In the genomic region with DNA sequence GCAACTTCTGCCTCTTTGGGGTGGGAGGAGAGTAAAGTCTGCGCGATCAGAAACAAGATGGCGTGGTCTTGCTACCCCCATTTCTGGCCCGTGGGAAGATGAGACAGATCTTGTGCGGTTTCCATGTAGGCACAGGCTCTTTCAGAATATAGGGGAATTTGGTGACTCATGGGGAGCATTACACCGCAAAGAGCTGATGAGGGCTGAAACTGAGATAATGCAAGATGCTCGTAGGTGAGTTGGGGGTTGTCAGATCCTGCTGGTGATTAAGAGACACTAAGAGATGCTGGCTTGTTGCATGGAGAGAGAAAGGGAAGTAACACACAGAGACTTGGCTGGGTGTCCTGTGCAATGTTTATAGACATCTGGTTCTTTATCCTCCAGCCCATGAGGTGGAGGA, we compare ENCODE assay signal across 9 cellular contexts. TPM values are rescaled to one million over a fixed set of nuclear protein-coding genes. Genes with fewer than 3 reads are reported as not detected.
A peak's percentile ranks its signal among the peaks of the same experiment; 100 is the strongest.
DNase-seq lines count a peak whose midpoint lies in the region; ATAC-seq and TF ChIP-seq lines count a peak whose summit lies in the region.
"Had no signal": no experiment of that assay in that cellular context is flagged by ENCODE, and none has a peak within 500 bp of the region (broad histone marks: within the 10 kb centered on the region; RNA-seq: fewer than 3 reads in every experiment).

No MANE protein-coding gene starts in this region.

- H4K20me1 ChIP-seq in PC-3 (ENCODE audit: low read length), result no peaks in the 10 kb centered on the region

- H3K4me3 ChIP-seq in A673 (ENCODE audit: low read depth, low read length, poor library complexity, severe bottlenecking) (peak overlapping the region; percentile 59), PC-3 (ENCODE audit: low read length) (peak overlapping the region; percentile 71)

- POLR2A ChIA-PET in A673 (lab: Charles Lee; ENCODE audit: low non-redundant PET), result no interaction called here
- POLR2A ChIA-PET in PC-3 (lab: Charles Lee; ENCODE audit: unreplicated experiment), result no interaction called here

- H2AFZ ChIP-seq in PC-3 (ENCODE audit: low read length), result no peak overlapping the region

- ATAC-seq in GM18519 (IDR thresholded peaks at IDR 0.05; ENCODE audit: low FRiP score, unreplicated experiment) (peak; percentile 36), PC-3 (no peak; the same call in 1 of the 2 replicates), HG03439 (IDR thresholded peaks at IDR 0.05; ENCODE audit: unreplicated experiment) (no peak), GM19351 (IDR thresholded peaks at IDR 0.05; ENCODE audit: unreplicated experiment) (no peak)

- H3K9me3 ChIP-seq in A673 (ENCODE audit: low read depth, low read length, poor library complexity, severe bottlenecking) (peaks cover 9% of the 10 kb centered on the region), PC-3 (ENCODE audit: low read length) (no peaks in the 10 kb centered on the region)

- H3K4me1 ChIP-seq in A673 (ENCODE audit: insufficient read depth, low read length, poor library complexity, severe bottlenecking), result peaks cover 30% of the 10 kb centered on the region
- H3K4me1 ChIP-seq in PC-3 (ENCODE audit: insufficient read depth, low read length), result peaks cover 29% of the 10 kb centered on the region

- H3K36me3 ChIP-seq in A673 (ENCODE audit: insufficient read depth, low read length, poor library complexity, severe bottlenecking), result peaks cover 4% of the 10 kb centered on the region
- peaks cover 12% of the 10 kb centered on the region for H3K36me3 ChIP-seq in PC-3 (ENCODE audit: low read depth, low read length)

- intact Hi-C loops in A673 (cut with micrococcal nuclease; ENCODE audit: unreplicated experiment) (no loop called here), PC-3 (cut with micrococcal nuclease) (no loop called here)

- H3K27me3 ChIP-seq in A673 (replicated peaks; ENCODE audit: insufficient read depth, low read depth, low read length, poor library complexity) (no peaks in the 10 kb centered on the region), PC-3 (ENCODE audit: low read length) (no peaks in the 10 kb centered on the region)

- no peaks in the 10 kb centered on the region for H3K9me2 ChIP-seq in PC-3 (replicated peaks; ENCODE audit: low read length)

- H3K4me2 ChIP-seq in PC-3 (ENCODE audit: low read length), result peak overlapping the region; percentile 94

- TF ChIP-seq CTCF in A673 (conservative IDR thresholded peaks at IDR 0.05; ENCODE audit: low read depth, low read length) (no peak), PC-3 (conservative IDR thresholded peaks at IDR 0.05; ENCODE audit: low read depth, low read length) (no peak)

- H3K79me2 ChIP-seq in PC-3 (ENCODE audit: low read length), result peaks cover 57% of the 10 kb centered on the region

- H3K27ac ChIP-seq in A673 (ENCODE audit: low read depth, low read length, poor library complexity, severe bottlenecking), result no peak overlapping the region
- peak overlapping the region; percentile 68 for H3K27ac ChIP-seq in PC-3 (ENCODE audit: low read length)

- DNase-seq in A673 (ENCODE audit: low spot score) (no peak), PC-3 (peak; percentile 62), fibroblast of peridontal ligament (ENCODE audit: extremely low read depth) (peak; percentile 35), dedifferentiated amniotic fluid mesenchymal stem cell (ENCODE audit: extremely low spot score) (no peak), islet precursor cell (no peak)
- DNase-seq: NCI-H2029 treated with DMSO at 0.1 percent for 48 hours had no signal

- H3K9ac ChIP-seq in PC-3 (ENCODE audit: low read length), result peak overlapping the region; percentile 71

- CTCF ChIA-PET in A673 (lab: Charles Lee), result no interaction called here
- CTCF ChIA-PET in PC-3 (lab: Charles Lee), result no interaction called here

- BruUV-seq in A673 (replicated peaks; lab: Mats Ljungman, UMichigan) (no TSS peak), PC-3 (replicated peaks; lab: Mats Ljungman, UMichigan) (no TSS peak)

- no peaks in the 10 kb centered on the region for H3F3A ChIP-seq in PC-3 (ENCODE audit: low read length, unreplicated experiment)

RNA-seq across cellular contexts. Expression of a gene that starts 1.5 kb away (rescaled TPM):
- total RNA-seq in A673 (2021), result 17.3 and 20.6 TPM in 2 replicates
- total RNA-seq in PC-3 (2014; rRNA removed), result 22.7 and 29.9 TPM in 2 replicates

RNA-seq across cellular contexts. Expression of a gene that starts 4.2 kb away (rescaled TPM):
- total RNA-seq in A673 (2021) (5.6 and 6.0 TPM in 2 replicates), PC-3 (2014; rRNA removed) (3.2 and 4.5 TPM in 2 replicates)

Comparison
In these comparisons a context has a peak if more than half of its experiments do, and no peak if none do; other contexts are left out.
1. DNase-seq: peak in PC-3 (single experiment) and fibroblast of peridontal ligament (single experiment); none in A673 (single experiment), dedifferentiated amniotic fluid mesenchymal stem cell (single experiment) and islet precursor cell (single experiment).